In the genomic region with DNA sequence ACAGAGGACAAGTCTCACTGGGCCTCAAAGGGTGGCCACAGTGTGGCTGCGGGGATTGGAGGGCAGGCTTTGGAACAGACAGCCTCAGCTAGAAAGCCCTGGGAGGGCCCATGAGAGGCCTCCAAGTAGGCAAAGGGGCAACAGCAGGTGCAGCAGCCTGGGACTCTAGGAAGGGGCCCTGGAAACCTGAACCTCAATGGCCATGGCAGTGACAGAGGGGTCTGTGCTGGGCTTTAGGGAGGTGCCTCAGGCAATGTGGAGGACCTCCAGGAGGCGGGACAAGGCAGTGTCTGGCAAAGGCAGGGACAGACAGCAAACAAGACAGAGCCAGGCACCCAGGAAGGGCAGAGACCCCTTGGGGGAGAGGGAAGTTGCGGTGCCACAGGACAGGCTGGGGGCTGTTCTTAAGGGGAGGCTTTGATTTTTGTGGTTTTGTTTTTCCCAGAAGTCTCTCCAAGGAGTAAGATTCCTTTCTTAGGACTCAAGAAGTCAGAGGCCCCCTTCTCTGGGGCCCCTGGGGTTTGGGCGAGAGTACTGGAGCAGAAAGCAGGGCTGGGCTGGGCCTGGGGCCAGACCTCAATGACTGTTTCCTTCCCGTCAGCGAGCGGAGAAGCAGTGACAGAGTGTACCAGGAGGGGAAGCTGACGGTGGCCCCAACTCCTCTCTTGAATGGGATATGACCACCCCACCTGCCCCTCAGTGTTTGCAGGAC, we compare ENCODE assay signal across 8 cellular contexts. TPM values are rescaled to one million over a fixed set of nuclear protein-coding genes. Genes with fewer than 3 reads are reported as not detected.
DNase-seq lines count a peak whose midpoint lies in the region; ATAC-seq and TF ChIP-seq lines count a peak whose summit lies in the region.

No MANE protein-coding gene starts in this region.

- in situ Hi-C loops in G401 (cut with HindIII; ENCODE audit: low sequenced_read_pairs): no loop called here

- peak; percentile 29 for DNase-seq in G401 (ENCODE audit: low spot score)
- peak; percentile 18 for DNase-seq in MV-4-11 (lab: John Stamatoyannopoulos, UW)
- peak; percentile 38 to 95 for DNase-seq in ascending aorta (ENCODE audit: low spot score in 2 of 2)
- DNase-seq in kidney glomerular epithelial cell (lab: John Stamatoyannopoulos, UW): peak; percentile 80
- DNase-seq in stimulated activated effector memory CD8-positive, alpha-beta T cell treated with anti-CD3 and anti-CD28 coated beads, Interleukin-12 subunit alpha, Interleukin-12 subunit beta, amount 100 ng/mL, for 72 hours (ENCODE audit: low spot score in 2 of 2): no peak
- DNase-seq in cortex of kidney (lab: John Stamatoyannopoulos, UW): no peak
- no peak for DNase-seq in NCI-H82 (lab: John Stamatoyannopoulos, UW)

- peaks cover 13% of the 10 kb centered on the region for H3K4me1 Mint-ChIP-seq in stimulated activated effector memory CD8-positive, alpha-beta T cell treated with anti-CD3 and anti-CD28 coated beads, Interleukin-12 subunit alpha, Interleukin-12 subunit beta, amount 100 ng/mL, for 72 hours

- peak overlapping the region; percentile 27 to 40 for H3K4me3 ChIP-seq in ascending aorta

- no peaks in the 10 kb centered on the region for H3K9me3 Mint-ChIP-seq in stimulated activated effector memory CD8-positive, alpha-beta T cell treated with anti-CD3 and anti-CD28 coated beads, Interleukin-12 subunit alpha, Interleukin-12 subunit beta, amount 100 ng/mL, for 72 hours

- peak; percentile 63 for ATAC-seq in stimulated activated effector memory CD8-positive, alpha-beta T cell treated with anti-CD3 and anti-CD28 coated beads, Interleukin-12 subunit alpha, Interleukin-12 subunit beta, amount 100 ng/mL, for 72 hours
- ATAC-seq in HG03196 (IDR thresholded peaks at IDR 0.05; ENCODE audit: unreplicated experiment): no peak

- peaks cover 5% of the 10 kb centered on the region for H3K36me3 Mint-ChIP-seq in stimulated activated effector memory CD8-positive, alpha-beta T cell treated with anti-CD3 and anti-CD28 coated beads, Interleukin-12 subunit alpha, Interleukin-12 subunit beta, amount 100 ng/mL, for 72 hours

- H3K27me3 ChIP-seq in ascending aorta: no peaks in the 10 kb centered on the region

- no peaks in the 10 kb centered on the region for H3K9me3 ChIP-seq in ascending aorta

- peak overlapping the region; percentile 19 for H3K4me3 Mint-ChIP-seq in stimulated activated effector memory CD8-positive, alpha-beta T cell treated with anti-CD3 and anti-CD28 coated beads, Interleukin-12 subunit alpha, Interleukin-12 subunit beta, amount 100 ng/mL, for 72 hours

- peak overlapping the region; percentile 97 to 99 for H3K27ac ChIP-seq in ascending aorta

- H3K27ac Mint-ChIP-seq in stimulated activated effector memory CD8-positive, alpha-beta T cell treated with anti-CD3 and anti-CD28 coated beads, Interleukin-12 subunit alpha, Interleukin-12 subunit beta, amount 100 ng/mL, for 72 hours: peak overlapping the region; percentile 86

- intact Hi-C loops in ascending aorta (cut with DNase I): no loop called here

- H3K36me3 ChIP-seq in ascending aorta: peaks cover 0 to 4% of the 10 kb centered on the region in 2 donors

- peaks cover 25 to 44% of the 10 kb centered on the region in 2 donors for H3K4me1 ChIP-seq in ascending aorta

- no peak for TF ChIP-seq CTCF in ascending aorta (IDR thresholded peaks at IDR 0.05)

RNA-seq across cellular contexts. Expression of a gene that starts 9.7 kb away (rescaled TPM):
- 6.0 and 13.0 TPM in 2 replicates for total RNA-seq in G401 (2014; rRNA removed; shearing (Covaris generic))
- total RNA-seq in ascending aorta: 15.3 TPM

RNA-seq across cellular contexts. Expression of a gene that starts 12.1 kb away (rescaled TPM):
- total RNA-seq in G401 (2014; rRNA removed; shearing (Covaris generic)): 5.8 and 8.7 TPM in 2 replicates
- 227 TPM for total RNA-seq in ascending aorta

RNA-seq across cellular contexts. Expression of a gene that starts 56.1 kb away (rescaled TPM):
- total RNA-seq in G401 (2014; rRNA removed; shearing (Covaris generic)): 77.4 and 117 TPM in 2 replicates
- total RNA-seq in ascending aorta: 260 TPM

Comparison
In these comparisons a context has a peak if more than half of its experiments do, and no peak if none do; other contexts are left out.
1. DNase-seq: peak in G401 (single experiment), MV-4-11 (single experiment), ascending aorta (2 of 2) and kidney glomerular epithelial cell (single experiment); none in stimulated activated effector memory CD8-positive, alpha-beta T cell treated with anti-CD3 and anti-CD28 coated beads, Interleukin-12 subunit alpha, Interleukin-12 subunit beta, amount 100 ng/mL, for 72 hours (0 of 2), cortex of kidney (single experiment) and NCI-H82 (single experiment).
2. RNA of a gene that starts 12.1 kb away (total RNA-seq): 227 TPM in ascending aorta (single experiment); 5.8 to 8.7 TPM in G401; every median in the first group is over 10 times any median in the second.